8 cellular contexts compared by ENCODE assay signal in the genomic region with DNA sequence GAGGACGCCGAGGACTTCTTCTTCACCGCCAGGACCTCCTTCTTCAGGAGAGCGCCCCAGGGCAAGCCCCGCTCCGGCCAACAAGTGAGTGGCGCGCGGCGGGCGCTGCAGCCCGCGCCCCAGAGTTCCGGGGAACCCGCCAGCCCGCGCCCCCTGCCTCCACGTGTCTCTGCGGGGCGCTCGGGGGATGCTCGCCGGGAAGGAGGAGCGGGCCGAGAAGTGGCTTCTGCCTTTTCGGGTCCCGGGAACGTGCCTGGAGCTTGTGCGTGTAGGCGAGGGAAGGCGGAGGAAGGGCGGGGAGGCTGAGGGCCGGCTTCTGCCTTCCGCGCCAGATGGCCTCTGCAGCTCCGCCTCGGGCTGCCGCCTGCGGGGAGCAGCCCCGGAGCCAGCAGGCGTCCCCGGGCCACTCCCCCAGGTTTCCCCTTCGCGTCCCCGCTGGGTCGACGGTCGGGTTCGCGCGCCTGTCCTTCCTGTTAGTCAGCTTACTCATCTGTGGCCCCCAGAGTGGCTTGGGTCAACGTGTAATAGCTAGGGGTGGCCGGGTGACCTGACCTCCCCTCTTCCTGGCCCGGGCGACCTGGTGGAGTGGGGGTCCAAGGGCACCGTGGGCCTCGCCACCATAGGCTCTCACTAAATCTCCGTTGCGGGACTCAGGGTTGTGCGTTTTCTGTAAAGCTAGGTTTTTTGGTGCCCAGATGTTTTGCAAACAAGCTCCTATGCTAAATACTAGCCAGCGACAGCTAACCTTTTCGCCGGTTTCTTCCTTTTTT. TPM values are rescaled to one million over a fixed set of nuclear protein-coding genes. Genes with fewer than 3 reads are reported as not detected.
DNase-seq lines count a peak whose midpoint lies in the region; ATAC-seq and TF ChIP-seq lines count a peak whose summit lies in the region.

No MANE protein-coding gene starts in this region.

- H3K4ac ChIP-seq in IMR-90 (ENCODE audit: low read depth, low read length), result peak overlapping the region; percentile 80

- peak; percentile 46 for ATAC-seq in GM21515 (IDR thresholded peaks at IDR 0.05; ENCODE audit: unreplicated experiment)
- ATAC-seq in IMR-90 (ENCODE audit: low read depth), result peak; percentile 46

- in situ Hi-C loops in IMR-90 (cut with MboI; ENCODE audit: low sequenced_read_pairs), result no loop called here

- peak overlapping the region; percentile 64 to 86 for H4K8ac ChIP-seq in IMR-90 (ENCODE audit: low read depth in 2 of 2, low read length in 2 of 2)

- DNase-seq in ELF-1 (ENCODE audit: low read depth, low spot score), result peak; percentile 86
- DNase-seq in IMR-90, result peak; percentile 50
- peak; percentile 43 to 80 (median 60) for DNase-seq in T-helper 1 cell
- DNase-seq in amniotic epithelial cell (ENCODE audit: low read depth), result peak; percentile 35
- peak; percentile 97 for DNase-seq in spleen
- no peak for DNase-seq in DMS79 treated with DMSO at 0.1 percent for 48 hours (lab: John Stamatoyannopoulos, UW)

- peaks cover 13 to 29% of the 10 kb centered on the region in 2 experiments for H3K79me1 ChIP-seq in IMR-90 (ENCODE audit: low read depth in 1 of 2, low read length in 2 of 2)

- peak overlapping the region; percentile 73 for H2BK120ac ChIP-seq in IMR-90 (ENCODE audit: low read depth, low read length)

- H2AFZ ChIP-seq in IMR-90 (replicated peaks; ENCODE audit: low read length, poor library complexity), result peak overlapping the region; percentile 95

- H3K27ac ChIP-seq in IMR-90 (ENCODE audit: insufficient read depth, low read length), result peak overlapping the region; percentile 85
- peak overlapping the region; percentile 93 to 99 (median 96) for H3K27ac ChIP-seq in spleen

- H3K36me3 ChIP-seq in IMR-90 (ENCODE audit: control insufficient read depth, insufficient read depth, low read length) (no peaks in the 10 kb centered on the region), spleen (peaks cover 0 to 20% (median 0%) of the 10 kb centered on the region in 6 donors)

- no TSS peak for BruUV-seq in IMR-90 (replicated peaks; lab: Mats Ljungman, UMichigan)

- peak overlapping the region; percentile 72 for H4K91ac ChIP-seq in IMR-90 (ENCODE audit: insufficient read depth, low read depth, low read length)

- TF ChIP-seq RAD21 in IMR-90 (IDR thresholded peaks at IDR 0.05; ENCODE audit: low read length), result no peak

- peak overlapping the region; percentile 59 for H2BK5ac ChIP-seq in IMR-90 (ENCODE audit: low read depth, low read length, poor library complexity, severe bottlenecking)

- H3K4me3 ChIP-seq in IMR-90 (ENCODE audit: insufficient read depth, low read depth, low read length) (peak overlapping the region; percentile 84), iPS-11a (ENCODE audit: low read depth, low read length) (peak overlapping the region; percentile 89), spleen (peak overlapping the region; percentile 88 to 99 (median 97))

- no peak for TF ChIP-seq POLR2A in IMR-90 (IDR thresholded peaks at IDR 0.05; ENCODE audit: low read depth, low read length)
- TF ChIP-seq POLR2A in spleen (IDR thresholded peaks at IDR 0.05), result peak in 1 of 3 donors; percentile 28

- peak overlapping the region; percentile 94 for H2AK9ac ChIP-seq in IMR-90 (replicated peaks; ENCODE audit: low read depth, low read length, poor library complexity)

- peak overlapping the region; percentile 53 for H3K18ac ChIP-seq in IMR-90 (ENCODE audit: low read depth, low read length)

- peak overlapping the region; percentile 4; the same call in 2 of the 3 replicates for H2BK15ac ChIP-seq in IMR-90 (ENCODE audit: low read depth, low read length)

- peak overlapping the region; percentile 100 for H3K4me2 ChIP-seq in IMR-90 (ENCODE audit: low read depth, low read length)

- peak overlapping the region; percentile 94 for H3K14ac ChIP-seq in IMR-90 (replicated peaks; ENCODE audit: low read depth, low read length)

- dilution Hi-C loops in IMR-90 (cut with HindIII; ENCODE audit: low sequenced_read_pairs, unreplicated experiment), result no loop called here

- WGBS in IMR-90 (ENCODE audit: extremely low coverage in 2 of 2, insufficient read length in 1 of 2), 2 experiments, result 0% methylated on average over 21 of the region's 63 CpGs; no CpG with 5 or more reads in 1 of the 2 experiments
- 0% methylated on average over 28 to 63 of the region's 63 CpGs for WGBS in spleen, 5 donors

- H3K27me3 ChIP-seq in IMR-90 (ENCODE audit: control insufficient read depth, insufficient read depth, low read length), result no peaks in the 10 kb centered on the region
- no peaks in the 10 kb centered on the region for H3K27me3 ChIP-seq in spleen (replicated peaks in 1 of 7)

- TF ChIP-seq CTCF in IMR-90 (conservative IDR thresholded peaks at IDR 0.05; ENCODE audit: low read depth, low read length) (no peak), spleen (IDR thresholded peaks at IDR 0.05 in 8 of 11, conservative IDR thresholded peaks at IDR 0.05 in 3 of 11) (peak in 2 of 11 experiments; percentile 16 to 28)

- no peaks in the 10 kb centered on the region for H3K9me1 ChIP-seq in IMR-90 (ENCODE audit: insufficient read depth, low read length)

- 0 out of 2 replicates have a peak overlapping the region, but pooled peaks have one; percentile 24 for H2BK20ac ChIP-seq in IMR-90 (ENCODE audit: low read depth, low read length)

- intact Hi-C loops in IMR-90 (cut with micrococcal nuclease) (loop anchor here (1.0 to 5.0 kb wide), 3 partner anchors 50 to 87 kb away; no protein-coding TSS in a partner anchor), spleen (cut with DNase I; ENCODE audit: low total_unique reads) (loop anchor here (10.0 kb wide), 1 partner anchor 64 kb away; no protein-coding TSS in a partner anchor)

- peak overlapping the region; percentile 79 for H3K9ac ChIP-seq in IMR-90 (ENCODE audit: low read depth, low read length)

- POLR2A ChIA-PET in IMR-90 (lab: Charles Lee; ENCODE audit: unreplicated experiment), result interaction anchor here (0.6 kb wide), 3 partner anchors 12 to 84 kb away, joined by 5 to 9 read pairs (median 5); no protein-coding TSS in a partner anchor

- H3K4me1 ChIP-seq in IMR-90 (ENCODE audit: control insufficient read depth, insufficient read depth, low read length), result peaks cover 2% of the 10 kb centered on the region; the same call in 1 of the 2 replicates
- H3K4me1 ChIP-seq in spleen, result peaks cover 32 to 64% (median 47%) of the 10 kb centered on the region in 6 donors

- H4K5ac ChIP-seq in IMR-90 (ENCODE audit: low read depth, low read length), result peak overlapping the region; percentile 32

- peaks cover 6% of the 10 kb centered on the region; the same call in 1 of the 2 replicates for H4K20me1 ChIP-seq in IMR-90 (ENCODE audit: insufficient read depth, low read length)

- H3K23ac ChIP-seq in IMR-90 (ENCODE audit: low read depth, low read length), result peak overlapping the region; percentile 93

- CTCF ChIA-PET in IMR-90 (lab: Yijun Ruan, JAX), result interaction anchor here (0.5 to 1.5 kb wide), 6 partner anchors 21 to 87 kb away, joined by 3 to 6 read pairs (median 4); no protein-coding TSS in a partner anchor

- H3K9me3 ChIP-seq in IMR-90 (ENCODE audit: control insufficient read depth, insufficient read depth, low read length), result no peaks in the 10 kb centered on the region
- H3K9me3 ChIP-seq in spleen, result no peaks in the 10 kb centered on the region

- peak overlapping the region; percentile 80 for H3K56ac ChIP-seq in IMR-90 (ENCODE audit: extremely low read depth, insufficient read depth, low read length)

- H2AK5ac ChIP-seq in IMR-90 (ENCODE audit: low read depth, low read length), result peak overlapping the region; percentile 71

TF ChIP-seq in IMR-90, 13 proteins besides CTCF, POLR2A, EP300 and RAD21:
- TF ChIP-seq CEBPB (IDR thresholded peaks at IDR 0.05; ENCODE audit: low read depth, low read length) (no peak), MAZ (IDR thresholded peaks at IDR 0.05; ENCODE audit: borderline replicate concordance, low read depth, low read length) (peak; percentile 51; the same call in 1 of the 2 replicates), MXI1 (IDR thresholded peaks at IDR 0.05; ENCODE audit: borderline replicate concordance, low read depth, low read length) (peak; percentile 76; the same call in 1 of the 2 replicates)

RNA-seq across cellular contexts. Expression of gene RASSF3, which starts 0.6 kb away (rescaled TPM):
- 21.4 and 39.3 TPM in 2 replicates for total RNA-seq in IMR-90 (2012; rRNA removed)
- polyA plus RNA-seq in IMR-90 (2012; rRNA removed), result 14.2 and 18.7 TPM in 2 replicates
- polyA plus RNA-seq in IMR-90 (2012; cell fraction: cytosol; rRNA removed), result 10.9 and 12.2 TPM in 2 replicates
- polyA plus RNA-seq in IMR-90 (2012; cell fraction: nucleus; rRNA removed; ENCODE audit: low replicate concordance), result 8.4 and 13.6 TPM in 2 replicates
- 100 to 1,000 TPM in 3 of 7 donors, 10 to 100 TPM in 4; 69.1 to 120 (median 97.0) TPM for total RNA-seq in spleen
- polyA plus RNA-seq in spleen, result 10 to 100 TPM; 31.0 to 51.5 (median 31.8) TPM
